33 cellular contexts compared by ENCODE assay signal in genomic region chr14:76792422-76792821, GRCh38. TPM values are rescaled to one million over a fixed set of nuclear protein-coding genes. Genes with fewer than 3 reads are reported as not detected.
"Had no signal": no experiment of that assay in that cellular context is flagged by ENCODE, and none has a peak within 500 bp of the region (broad histone marks: within the 10 kb centered on the region; RNA-seq: fewer than 3 reads in every experiment).

No MANE protein-coding gene starts in this region.

- H3K4me1 ChIP-seq: esophagus muscularis mucosa, prostate gland, suprapubic skin, transverse colon, upper lobe of right lung, uterus had no signal

- FAIRE-seq: endothelial cell of umbilical vein, kidney had no signal

- H3K36me3 ChIP-seq: uterus had no signal

- H3K4me3 ChIP-seq: coronary artery, esophagus muscularis mucosa, heart right ventricle, lung, mucosa of descending colon, prostate gland, skin epidermis, suprapubic skin, transverse colon, upper lobe of right lung, uterus had no signal

- H3K27ac ChIP-seq: coronary artery, esophagus muscularis mucosa, heart right ventricle, neutrophil, prostate gland, skin epidermis, suprapubic skin, transverse colon, upper lobe of right lung, uterus had no signal

- H3K9me3 ChIP-seq: esophagus muscularis mucosa, mucosa of descending colon, neutrophil, prostate gland, suprapubic skin, transverse colon, upper lobe of right lung, uterus had no signal

- DNase-seq: dermis blood vessel endothelial cell; effector memory CD4-positive, alpha-beta T cell; foreskin melanocyte; glutamatergic neuron; heart right ventricle; hypothalamus; kidney; mucosa of descending colon; naive B cell; right cardiac atrium; stimulated activated CD4-positive, alpha-beta T cell treated with anti-CD3 and anti-CD28 coated beads, Interleukin-15, amount 100 ng/mL, for 24 hours; stimulated activated CD4-positive, alpha-beta T cell treated with anti-CD3 and anti-CD28 coated beads, Interleukin-2, amount 100 ng/mL, for 48 hours; stimulated activated naive CD4-positive, alpha-beta T cell; stimulated activated naive CD8-positive, alpha-beta T cell treated with anti-CD3 and anti-CD28 coated beads, Interleukin-15, amount 100 ng/mL, for 72 hours; transverse colon; upper lobe of right lung; uterus had no signal

- ATAC-seq: heart right ventricle; left lobe of liver; mucosa of descending colon; natural killer cell treated with Interleukin-12 subunit alpha and Interleukin-12 subunit beta and Interleukin-15 and Interleukin-18, amount 100 ng/mL, for 72 hours; right cardiac atrium; stimulated activated naive CD8-positive, alpha-beta T cell treated with anti-CD3 and anti-CD28 coated beads, Interleukin-15, amount 100 ng/mL, for 72 hours; upper lobe of right lung had no signal

- H3K27me3 ChIP-seq: esophagus muscularis mucosa, heart right ventricle, neutrophil, suprapubic skin, transverse colon, upper lobe of right lung, uterus had no signal

RNA-seq across cellular contexts. Expression of gene LRRC74A, which starts 33.8 kb away (rescaled TPM):
- total RNA-seq: dermis blood vessel endothelial cell; endothelial cell of umbilical vein; epithelial cell of proximal tubule; esophagus muscularis mucosa; fibroblast of lung; heart right ventricle; kidney; left lobe of liver; liver; lung; mucosa of descending colon; natural killer cell treated with Interleukin-12 subunit alpha and Interleukin-12 subunit beta and Interleukin-15 and Interleukin-18, amount 100 ng/mL, for 72 hours; neural crest cell; osteoblast; suprapubic skin; transverse colon; upper lobe of right lung; uterus had no signal
- polyA plus RNA-seq: endothelial cell of umbilical vein, fibroblast of lung, heart right ventricle, liver, lung, right cardiac atrium, thymus had no signal
